Comparison of ENCODE assay signal across 23 cellular contexts in the genomic region with DNA sequence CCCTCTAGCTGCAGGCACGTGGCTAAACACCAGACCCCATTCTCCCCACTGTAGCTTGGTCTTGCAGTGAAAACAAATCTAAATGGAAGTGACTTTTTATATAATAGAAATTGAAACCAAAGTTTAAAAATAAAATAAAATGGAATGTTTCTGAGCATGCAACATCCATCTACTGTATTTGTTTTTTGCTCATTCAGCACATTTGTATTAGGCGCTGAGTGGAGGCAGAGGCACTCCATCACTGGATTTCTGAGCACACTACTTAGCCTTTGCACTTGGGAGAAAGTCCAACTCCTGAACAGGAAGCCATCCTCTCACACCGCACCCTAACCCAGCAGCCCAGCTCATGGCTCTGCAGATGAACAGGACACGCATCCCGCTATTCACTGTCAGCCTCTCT. TPM values are rescaled to one million over a fixed set of nuclear protein-coding genes. Genes with fewer than 3 reads are reported as not detected.
DNase-seq lines count a peak whose midpoint lies in the region; ATAC-seq, FAIRE-seq and TF ChIP-seq lines count a peak whose summit lies in the region.
"Had no signal": no experiment of that assay in that cellular context is flagged by ENCODE, and none has a peak within 500 bp of the region (broad histone marks: within the 10 kb centered on the region; RNA-seq: fewer than 3 reads in every experiment).

No MANE protein-coding gene starts in this region.

- H4K5ac ChIP-seq in IMR-90 (ENCODE audit: low read depth, low read length), result no peak overlapping the region

- no peak for TF ChIP-seq POLR2A in A549 (IDR thresholded peaks at IDR 0.05; ENCODE audit: low read length)
- TF ChIP-seq POLR2A in IMR-90 (IDR thresholded peaks at IDR 0.05; ENCODE audit: low read depth, low read length), result no peak

- POLR2A ChIA-PET in A549 (lab: Yijun Ruan, JAX), result no interaction called here
- POLR2A ChIA-PET in IMR-90 (lab: Charles Lee; ENCODE audit: unreplicated experiment), result no interaction called here

- no peak overlapping the region for H2AK9ac ChIP-seq in IMR-90 (replicated peaks; ENCODE audit: low read depth, low read length, poor library complexity)

- CTCF ChIA-PET in A549 (lab: Yijun Ruan, JAX) (no interaction called here), IMR-90 (lab: Yijun Ruan, JAX) (no interaction called here)

- H3K36me3 Mint-ChIP-seq in brain, result peaks cover 77% of the 10 kb centered on the region
- no peaks in the 10 kb centered on the region for H3K36me3 Mint-ChIP-seq in activated naive CD4-positive, alpha-beta T cell treated with anti-CD3 and anti-CD28 coated beads, Interleukin-2, amount 50 U/mL, for 72 hours
- H3K36me3 Mint-ChIP-seq: CD8-positive, alpha-beta T cell had no signal

- no peak overlapping the region for H2BK5ac ChIP-seq in IMR-90 (ENCODE audit: low read depth, low read length, poor library complexity, severe bottlenecking)

- H3K23ac ChIP-seq in IMR-90 (ENCODE audit: low read depth, low read length), result no peak overlapping the region

- H3K9me3 ChIP-seq in A549 (no peaks in the 10 kb centered on the region), IMR-90 (ENCODE audit: control insufficient read depth, insufficient read depth, low read length) (no peaks in the 10 kb centered on the region; the same call in 1 of the 2 replicates), WERI-Rb-1 (ENCODE audit: severe bottlenecking) (no peaks in the 10 kb centered on the region)
- H3K9me3 ChIP-seq: Caco-2 had no signal

- intact Hi-C loops in IMR-90 (cut with micrococcal nuclease) (no loop called here), Right ventricle myocardium inferior (cut with DNase I) (no loop called here)

- no peaks in the 10 kb centered on the region for H3K79me1 ChIP-seq in IMR-90 (ENCODE audit: low read depth in 1 of 2, low read length in 2 of 2)

- no peak for ATAC-seq in A549
- no peak for ATAC-seq in IMR-90 (ENCODE audit: low read depth)
- no peak for ATAC-seq in Right ventricle myocardium inferior
- no peak for ATAC-seq in activated naive CD4-positive, alpha-beta T cell treated with anti-CD3 and anti-CD28 coated beads, Interleukin-2, amount 50 U/mL, for 72 hours
- ATAC-seq: CD8-positive, alpha-beta T cell had no signal

- H3K4me1 ChIP-seq in A549, result no peaks in the 10 kb centered on the region
- H3K4me1 ChIP-seq in IMR-90 (ENCODE audit: control insufficient read depth, insufficient read depth, low read length), result no peaks in the 10 kb centered on the region
- H3K4me1 ChIP-seq: Caco-2 had no signal

- no peak for TF ChIP-seq EP300 in A549 (IDR thresholded peaks at IDR 0.05)

- FAIRE-seq in A549 (lab: Jason Lieb, UNC), result no peak
- FAIRE-seq: A204.1, D721Med, G401.6, GM12891, GM18507 had no signal

- H3K36me3 ChIP-seq in IMR-90 (ENCODE audit: control insufficient read depth, insufficient read depth, low read length) (no peaks in the 10 kb centered on the region), WERI-Rb-1 (no peaks in the 10 kb centered on the region)
- H3K36me3 ChIP-seq: BLaER1 treated with 17β-estradiol and CSF1 and Interleukin-3, amounts not matched to agents 10 nM and 100 nM had no signal

- no peaks in the 10 kb centered on the region for H4K20me1 ChIP-seq in IMR-90 (ENCODE audit: insufficient read depth, low read length)
- H4K20me1 ChIP-seq: BLaER1 treated with 17β-estradiol and CSF1 and Interleukin-3, amounts not matched to agents 10 nM and 100 nM had no signal

- WGBS in A549 (ENCODE audit: missing lambda C conversion rate), result 44% methylated on average over 5 of the region's 5 CpGs
- whole genome bisulfite sequencing in IMR-90 (ENCODE audit: extremely low coverage in 2 of 2, insufficient read length in 1 of 2), 2 experiments, result 70% methylated on average over 2 of the region's 5 CpGs; no CpG with 5 or more reads in 1 of the 2 experiments

- H2BK120ac ChIP-seq in IMR-90 (ENCODE audit: low read depth, low read length), result no peak overlapping the region

- peaks cover 2% of the 10 kb centered on the region for H3K27me3 Mint-ChIP-seq in brain

- in situ Hi-C loops in IMR-90 (cut with MboI; ENCODE audit: low sequenced_read_pairs), result no loop called here

- DNase-seq in A549 (ENCODE audit: low read depth in 1 of 2, low spot score in 1 of 2), result no peak
- no peak for DNase-seq in IMR-90
- DNase-seq in Right ventricle myocardium inferior (ENCODE audit: missing footprints), result no peak
- DNase-seq in activated naive CD4-positive, alpha-beta T cell treated with anti-CD3 and anti-CD28 coated beads, Interleukin-2, amount 50 U/mL, for 72 hours (ENCODE audit: low spot score in 2 of 2), result no peak
- DNase-seq in WERI-Rb-1, result no peak
- DNase-seq: 8988T; AML-193; Caco-2; Calu3; CD4-positive, alpha-beta T cell; CD8-positive, alpha-beta T cell; DMS79 treated with DMSO at 0.1 percent for 48 hours; GF-D8 had no signal

- H3K9me3 Mint-ChIP-seq in brain, result peaks cover 0 to 10% (median 6%) of the 10 kb centered on the region in 5 experiments
- peaks cover 0 to 3% of the 10 kb centered on the region in 2 donors for H3K9me3 Mint-ChIP-seq in activated naive CD4-positive, alpha-beta T cell treated with anti-CD3 and anti-CD28 coated beads, Interleukin-2, amount 50 U/mL, for 72 hours
- H3K9me3 Mint-ChIP-seq: CD4-positive, alpha-beta T cell; CD8-positive, alpha-beta T cell had no signal

- H4K8ac ChIP-seq in IMR-90 (ENCODE audit: low read depth in 2 of 2, low read length in 2 of 2), result no peak overlapping the region

- H4K91ac ChIP-seq in IMR-90 (ENCODE audit: insufficient read depth, low read depth, low read length), result no peak overlapping the region

- H3K9ac ChIP-seq in IMR-90 (ENCODE audit: low read depth, low read length), result no peak overlapping the region
- H3K9ac ChIP-seq: BLaER1 treated with 17β-estradiol and CSF1 and Interleukin-3, amounts not matched to agents 10 nM and 100 nM had no signal

- H2BK15ac ChIP-seq in IMR-90 (ENCODE audit: low read depth, low read length), result no peak overlapping the region

- no peak overlapping the region for H3K4me3 Mint-ChIP-seq in brain
- H3K4me3 Mint-ChIP-seq: B cell; CD4-positive, alpha-beta T cell; CD8-positive, alpha-beta T cell had no signal

- H3K18ac ChIP-seq in IMR-90 (ENCODE audit: low read depth, low read length), result no peak overlapping the region

- TF ChIP-seq RAD21 in A549 (conservative IDR thresholded peaks at IDR 0.05 in 1 of 2, IDR thresholded peaks at IDR 0.05 in 1 of 2) (no peak), IMR-90 (IDR thresholded peaks at IDR 0.05; ENCODE audit: low read length) (no peak)

- no peak overlapping the region for H2AFZ ChIP-seq in IMR-90 (replicated peaks; ENCODE audit: low read length, poor library complexity)

- no TSS peak for BruUV-seq in IMR-90 (replicated peaks; lab: Mats Ljungman, UMichigan)

- H3K4ac ChIP-seq in IMR-90 (ENCODE audit: low read depth, low read length), result no peak overlapping the region

- H3K4me1 Mint-ChIP-seq in brain, result peaks cover 64% of the 10 kb centered on the region
- H3K4me1 Mint-ChIP-seq: B cell had no signal

- no peaks in the 10 kb centered on the region for H3K9me1 ChIP-seq in IMR-90 (ENCODE audit: insufficient read depth, low read length)

- H3K27ac Mint-ChIP-seq in brain, result peak overlapping the region in 3 of 5 experiments; percentile 45 to 69 (median 54)
- no peak overlapping the region for H3K27ac Mint-ChIP-seq in activated naive CD4-positive, alpha-beta T cell treated with anti-CD3 and anti-CD28 coated beads, Interleukin-2, amount 50 U/mL, for 72 hours
- H3K27ac Mint-ChIP-seq: B cell; CD4-positive, alpha-beta T cell; CD8-positive, alpha-beta T cell had no signal

- H3K27ac ChIP-seq in A549 (no peak overlapping the region), IMR-90 (ENCODE audit: insufficient read depth, low read length) (no peak overlapping the region), WERI-Rb-1 (no peak overlapping the region)
- H3K27ac ChIP-seq: BLaER1 treated with 17β-estradiol and CSF1 and Interleukin-3, amounts not matched to agents 10 nM and 100 nM; C4-2B had no signal

- dilution Hi-C loops in IMR-90 (cut with HindIII; ENCODE audit: low sequenced_read_pairs, unreplicated experiment), result no loop called here

- H3K14ac ChIP-seq in IMR-90 (replicated peaks; ENCODE audit: low read depth, low read length), result no peak overlapping the region

- H3K56ac ChIP-seq in IMR-90 (ENCODE audit: extremely low read depth, insufficient read depth, low read length), result no peak overlapping the region

- H3K4me3 ChIP-seq in A549, result no peak overlapping the region
- H3K4me3 ChIP-seq in IMR-90 (ENCODE audit: insufficient read depth, low read depth, low read length), result no peak overlapping the region
- no peak overlapping the region for H3K4me3 ChIP-seq in WERI-Rb-1 (ENCODE audit: low read depth, low read length)
- H3K4me3 ChIP-seq: BLaER1 treated with 17β-estradiol and CSF1 and Interleukin-3, amounts not matched to agents 10 nM and 100 nM had no signal

- TF ChIP-seq CTCF in A549 (IDR thresholded peaks at IDR 0.05) (no peak), IMR-90 (conservative IDR thresholded peaks at IDR 0.05; ENCODE audit: low read depth, low read length) (no peak), brain (conservative IDR thresholded peaks at IDR 0.05) (no peak), WERI-Rb-1 (IDR thresholded peaks at IDR 0.05; ENCODE audit: low read depth, low read length) (no peak)

- H3K4me2 ChIP-seq in A549, result no peak overlapping the region
- no peak overlapping the region for H3K4me2 ChIP-seq in IMR-90 (ENCODE audit: low read depth, low read length)
- H3K4me2 ChIP-seq: BLaER1 treated with 17β-estradiol and CSF1 and Interleukin-3, amounts not matched to agents 10 nM and 100 nM had no signal

- no peak overlapping the region for H2AK5ac ChIP-seq in IMR-90 (ENCODE audit: low read depth, low read length)

- H3K27me3 ChIP-seq in IMR-90 (ENCODE audit: control insufficient read depth, insufficient read depth, low read length), result no peaks in the 10 kb centered on the region
- peaks cover 65% of the 10 kb centered on the region for H3K27me3 ChIP-seq in WERI-Rb-1 (ENCODE audit: insufficient read depth, low read depth, severe bottlenecking)
- H3K27me3 ChIP-seq: BLaER1 treated with 17β-estradiol and CSF1 and Interleukin-3, amounts not matched to agents 10 nM and 100 nM had no signal

- H2BK20ac ChIP-seq in IMR-90 (ENCODE audit: low read depth, low read length), result no peak overlapping the region

TF ChIP-seq in A549, 52 proteins besides CTCF, POLR2A, EP300 and RAD21 (continues in another document):
- TF ChIP-seq GATA3 (IDR thresholded peaks at IDR 0.05; ENCODE audit: borderline replicate concordance), result no peak

RNA-seq across cellular contexts. Expression of a gene that starts 37.8 kb away (rescaled TPM):
- polyA plus RNA-seq in A549 (2011; rRNA removed) (not detected in 2 replicates), A549 (2017; fragmentation: RNase III; extraction: RNeasy Plus Mini Kit Qiagen cat#74134 plus additional on column Dnase treatment) (0.03 TPM in 1 of 3 replicates, not detected in the others), IMR-90 (2012; rRNA removed) (not detected in 2 replicates), brain (ENCODE audit: insufficient read depth, low read depth, low replicate concordance) (23.8 TPM)
- polyA plus RNA-seq in A549 (2012; cell fraction: cytosol; rRNA removed), result not detected in 2 replicates
- polyA plus RNA-seq in A549 (2012; cell fraction: nucleus; rRNA removed), result 0.04 TPM in 2 replicates
- not detected in 2 replicates for polyA minus RNA-seq in A549 (2011; rRNA and poly(A)+ RNA removed)
- total RNA-seq in IMR-90 (2012; rRNA removed) (not detected in 2 replicates), Right ventricle myocardium inferior (not detected)
- polyA plus RNA-seq in IMR-90 (2012; cell fraction: cytosol; rRNA removed), result not detected in 2 replicates
- polyA plus RNA-seq in IMR-90 (2012; cell fraction: nucleus; rRNA removed; ENCODE audit: low replicate concordance), result not detected in 2 replicates
- total RNA-seq in activated naive CD4-positive, alpha-beta T cell treated with anti-CD3 and anti-CD28 coated beads, Interleukin-2, amount 50 U/mL, for 72 hours, result not detected
- total RNA-seq: Caco-2; Calu3; CD4-positive, alpha-beta T cell; CD8-positive, alpha-beta T cell had no signal
- polyA plus RNA-seq: BJ had no signal

Comparison
In these comparisons a context has a peak if more than half of its experiments do, and no peak if none do; other contexts are left out.
1. H3K27ac Mint-ChIP-seq: peak in brain (3 of 5); none in activated naive CD4-positive, alpha-beta T cell treated with anti-CD3 and anti-CD28 coated beads, Interleukin-2, amount 50 U/mL, for 72 hours (0 of 2).